Comparison of ENCODE assay signal across 8 cellular contexts in the genomic region with DNA sequence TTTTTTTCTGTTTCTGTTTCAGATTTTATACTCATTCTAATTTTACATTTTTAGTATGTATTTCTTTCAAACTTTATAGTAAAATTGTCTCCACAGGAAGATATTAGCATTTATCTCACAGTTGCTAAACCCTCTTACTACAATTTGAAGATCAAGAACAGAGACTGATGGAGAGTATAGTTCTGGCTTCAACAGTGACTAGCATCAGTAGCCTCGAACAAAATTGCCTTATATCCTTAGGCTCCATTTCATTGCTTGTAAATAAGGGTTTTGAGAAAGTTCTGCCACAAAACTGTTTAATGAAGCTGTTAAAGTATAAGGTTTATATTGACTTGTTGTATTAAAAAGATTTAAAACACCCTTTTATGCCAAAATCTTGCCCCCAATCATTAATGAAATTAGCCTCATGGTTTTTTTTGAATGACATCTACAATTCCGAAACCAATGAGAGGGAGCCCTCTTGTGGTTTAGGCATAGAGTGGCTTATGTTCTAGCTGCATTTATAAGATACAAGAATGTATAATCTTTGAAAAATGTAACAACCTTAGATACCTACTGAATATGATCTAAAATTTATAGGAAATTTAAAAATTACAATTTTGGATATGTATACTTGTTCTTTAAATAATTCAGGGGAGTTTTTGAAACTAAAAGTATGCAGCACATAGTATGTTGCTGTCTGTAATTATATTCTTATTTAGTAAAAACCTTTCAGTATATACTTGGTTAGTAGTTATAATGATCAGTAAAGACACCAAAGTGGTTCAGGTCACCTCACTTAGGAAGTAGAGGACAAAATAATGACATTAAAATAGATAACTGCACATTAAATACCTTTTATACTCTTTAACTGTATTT.
DNase-seq lines count a peak whose midpoint lies in the region; ATAC-seq, FAIRE-seq and TF ChIP-seq lines count a peak whose summit lies in the region.

No MANE protein-coding gene starts in this region.

- TF ChIP-seq POLR2A in sigmoid colon (IDR thresholded peaks at IDR 0.05) (no peak), GM12891 (IDR thresholded peaks at IDR 0.05; ENCODE audit: low read depth, low read length) (no peak)

- TF ChIP-seq CTCF in foreskin keratinocyte (conservative IDR thresholded peaks at IDR 0.05) (peak; percentile 94), sigmoid colon (IDR thresholded peaks at IDR 0.05) (peak; percentile 57 to 76 (median 66))

- no peaks in the 10 kb centered on the region for H3K36me3 ChIP-seq in sigmoid colon

- H3K27me3 ChIP-seq in foreskin keratinocyte (no peaks in the 10 kb centered on the region), sigmoid colon (no peaks in the 10 kb centered on the region)

- intact Hi-C loops in sigmoid colon (cut with DNase I), result loop anchor here (2.0 kb wide), 2 partner anchors 115 to 267 kb away; no protein-coding TSS in a partner anchor

- ATAC-seq in GM21381 (IDR thresholded peaks at IDR 0.05; ENCODE audit: unreplicated experiment) (peak; percentile 63), foreskin keratinocyte (no peak), HG03571 (IDR thresholded peaks at IDR 0.05; ENCODE audit: unreplicated experiment) (no peak)

- no peak for FAIRE-seq in GM12891 (lab: Jason Lieb, UNC)

- no peak overlapping the region for H3K4me3 ChIP-seq in sigmoid colon

- H3K4me1 ChIP-seq in foreskin keratinocyte (peaks cover 15% of the 10 kb centered on the region), sigmoid colon (peaks cover 0 to 35% (median 14%) of the 10 kb centered on the region in 4 donors)

- 17 to 40% methylated on average over 2 of the region's 2 CpGs for WGBS in sigmoid colon, 2 donors

- no peak for TF ChIP-seq EP300 in sigmoid colon (IDR thresholded peaks at IDR 0.05)

- H3K9me3 ChIP-seq in sigmoid colon, result no peaks in the 10 kb centered on the region

- H3K27ac ChIP-seq in foreskin keratinocyte (no peak overlapping the region), sigmoid colon (no peak overlapping the region)

- DNase-seq in EH (ENCODE audit: low read depth) (peak; percentile 39), HuH-7.5 (ENCODE audit: low spot score) (peak; percentile 6), SKM-1 (lab: John Stamatoyannopoulos, UW; ENCODE audit: unreplicated experiment) (peak; percentile 17), foreskin keratinocyte (peak in 1 of 2 donors; percentile 27), sigmoid colon (no peak), GM12891 (ENCODE audit: insufficient read length, low spot score) (no peak)

TF ChIP-seq in GM12891, 5 proteins besides CTCF, POLR2A, EP300 and RAD21:
- no peak for TF ChIP-seq POLR2AphosphoS5 (IDR thresholded peaks at IDR 0.05; ENCODE audit: low read depth, low read length)
- TF ChIP-seq TAF1 (IDR thresholded peaks at IDR 0.05; ENCODE audit: low read depth, low read length), result no peak
- TF ChIP-seq SPI1 (IDR thresholded peaks at IDR 0.05; ENCODE audit: low read depth, low read length), result no peak
- no peak for TF ChIP-seq PAX5 (IDR thresholded peaks at IDR 0.05; ENCODE audit: insufficient read depth, low read length, severe bottlenecking)
- TF ChIP-seq POU2F2 (IDR thresholded peaks at IDR 0.05; ENCODE audit: low read depth, low read length), result no peak

Comparison
In these comparisons a context has a peak if more than half of its experiments do, and no peak if none do; other contexts are left out.
1. DNase-seq: peak in EH (single experiment), HuH-7.5 (single experiment) and SKM-1 (single experiment); none in sigmoid colon (single experiment) and GM12891 (single experiment).